ENCODE assay signal across 16 cellular contexts in the genomic region with DNA sequence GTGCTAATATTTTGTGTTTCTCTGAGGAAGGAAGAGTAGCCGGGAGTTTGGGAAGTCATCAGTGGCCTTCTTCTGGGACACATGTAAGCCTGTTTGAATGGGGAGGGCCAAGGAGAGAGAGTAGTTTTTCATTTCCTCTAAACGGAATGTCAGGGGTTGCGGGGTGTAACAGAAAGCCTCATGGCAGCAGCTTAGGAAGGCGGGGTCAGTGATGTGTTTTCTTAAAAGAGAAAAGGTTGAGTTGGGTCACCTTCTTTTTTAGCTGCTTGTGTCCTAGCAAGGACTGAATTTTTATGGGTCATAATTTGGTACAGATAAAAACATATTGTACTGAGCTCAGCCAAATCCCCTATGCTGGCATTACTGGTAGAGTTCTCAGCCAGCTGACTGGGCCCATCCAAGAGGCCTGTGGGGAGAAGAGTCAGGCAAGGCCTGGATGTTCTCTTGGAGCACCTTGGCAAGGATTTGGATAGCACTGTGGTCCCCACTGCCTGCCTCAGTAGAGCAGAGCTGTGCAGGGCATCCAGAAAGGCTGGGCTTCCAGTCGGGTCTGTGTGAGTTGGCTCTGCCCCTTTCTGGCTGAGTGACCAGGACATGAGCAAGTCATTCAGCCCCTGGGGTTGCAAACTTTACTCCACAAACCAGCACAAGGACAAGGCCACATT. TPM values are rescaled to one million over a fixed set of nuclear protein-coding genes. Genes with fewer than 3 reads are reported as not detected.
A peak's percentile ranks its signal among the peaks of the same experiment; 100 is the strongest.
DNase-seq lines count a peak whose midpoint lies in the region; ATAC-seq and TF ChIP-seq lines count a peak whose summit lies in the region.
"Had no signal": no experiment of that assay in that cellular context is flagged by ENCODE, and none has a peak within 500 bp of the region (broad histone marks: within the 10 kb centered on the region; RNA-seq: fewer than 3 reads in every experiment).

No MANE protein-coding gene starts in this region.

- 30% methylated on average over 5 of the region's 5 CpGs for WGBS in prostate gland
- 10 to 13% methylated on average over 5 of the region's 5 CpGs for WGBS in aorta, 2 donors

- DNase-seq in Right ventricle myocardium inferior (ENCODE audit: missing footprints) (peak; percentile 84), cardiac septum (ENCODE audit: low spot score) (no peak), Right ventricle myocardium superior (peak; percentile 81), prostate gland (ENCODE audit: low spot score) (no peak), aorta (peak; percentile 63 to 79), NAMALWA (ENCODE audit: low spot score) (no peak), WERI-Rb-1 (no peak)
- DNase-seq: 8988T; activated CD4-positive, alpha-beta T cell treated with anti-CD3 and anti-CD28 coated beads, Interleukin-2, amount 50 U/mL, for 4 hours; body of pancreas; mucosa of descending colon; NCI-H1436 treated with DMSO at 0.1 percent for 48 hours; NCI-H526 treated with DMSO at 0.1 percent for 48 hours; RPMI8226; T-helper 9 cell had no signal

- H3K4me1 ChIP-seq in prostate gland (replicated peaks) (no peaks in the 10 kb centered on the region), aorta (ENCODE audit: control insufficient read depth in 1 of 2, insufficient read depth in 2 of 2, low read length in 2 of 2) (peaks cover 5 to 6% of the 10 kb centered on the region in 2 donors)

- H3K36me3 ChIP-seq in prostate gland (no peaks in the 10 kb centered on the region), aorta (ENCODE audit: control insufficient read depth in 1 of 2, insufficient read depth in 2 of 2, low read length in 1 of 2) (no peaks in the 10 kb centered on the region), WERI-Rb-1 (no peaks in the 10 kb centered on the region)

- H3K9me3 ChIP-seq in prostate gland (no peaks in the 10 kb centered on the region), aorta (ENCODE audit: control insufficient read depth, low read length) (no peaks in the 10 kb centered on the region), WERI-Rb-1 (ENCODE audit: severe bottlenecking) (no peaks in the 10 kb centered on the region)
- H3K9me3 ChIP-seq: body of pancreas, mucosa of descending colon had no signal

- peak; percentile 92 for ATAC-seq in Right ventricle myocardium inferior
- peak; percentile 88 for ATAC-seq in Right ventricle myocardium superior (ENCODE audit: poor library complexity)
- peak; percentile 75 for ATAC-seq in aorta (ENCODE audit: low FRiP score)
- ATAC-seq in HG02571 (IDR thresholded peaks at IDR 0.05; ENCODE audit: unreplicated experiment) = no peak
- ATAC-seq: body of pancreas, mucosa of descending colon had no signal

- H3K27ac ChIP-seq in prostate gland (peak overlapping the region; percentile 15 to 62), aorta (ENCODE audit: low read depth in 1 of 2, low read length in 2 of 2) (peak overlapping the region; percentile 63 to 97), WERI-Rb-1 (no peak overlapping the region)
- H3K27ac ChIP-seq: body of pancreas had no signal

- TF ChIP-seq CTCF in prostate gland (IDR thresholded peaks at IDR 0.05) (no peak), WERI-Rb-1 (IDR thresholded peaks at IDR 0.05; ENCODE audit: low read depth, low read length) (no peak)

- no peak for TF ChIP-seq POLR2A in prostate gland (IDR thresholded peaks at IDR 0.05)

- H3K4me3 ChIP-seq in prostate gland = no peak overlapping the region
- no peak overlapping the region for H3K4me3 ChIP-seq in aorta (ENCODE audit: low read length in 2 of 2)
- H3K4me3 ChIP-seq in WERI-Rb-1 (ENCODE audit: low read depth, low read length) = no peak overlapping the region
- H3K4me3 ChIP-seq: body of pancreas, mucosa of descending colon had no signal

- H3K27me3 ChIP-seq in prostate gland (replicated peaks; ENCODE audit: insufficient read depth) (no peaks in the 10 kb centered on the region), aorta (ENCODE audit: control insufficient read depth in 1 of 2, insufficient read depth in 2 of 2, low read length in 1 of 2) (no peaks in the 10 kb centered on the region), WERI-Rb-1 (ENCODE audit: insufficient read depth, low read depth, severe bottlenecking) (peaks cover 54% of the 10 kb centered on the region)
- H3K27me3 ChIP-seq: body of pancreas had no signal

- intact Hi-C loops in Right ventricle myocardium inferior (cut with DNase I) (loop anchor here (2.0 to 5.0 kb wide), 2 partner anchors 14 to 106 kb away; no protein-coding TSS in a partner anchor), cardiac septum (cut with DNase I) (no loop called here), Right ventricle myocardium superior (cut with DNase I) (no loop called here), prostate gland (cut with DNase I) (loop anchor here (5.0 kb wide), 3 partner anchors 56 to 106 kb away; no protein-coding TSS in a partner anchor), aorta (cut with DNase I) (loop anchor here (5.0 kb wide), 2 partner anchors 34 to 86 kb away; no protein-coding TSS in a partner anchor)

RNA-seq across cellular contexts. Expression of a gene that starts 29.4 kb away (rescaled TPM):
- total RNA-seq in Right ventricle myocardium inferior (14.0 TPM), cardiac septum (50.8 TPM), Right ventricle myocardium superior (10.5 TPM), prostate gland (10 to 100 TPM; 17.1 to 26.6 TPM), aorta (100 to 1,000 TPM in 1 of 2 donors, 10 to 100 TPM in 1; 84.6 to 250 TPM)
- 10 to 100 TPM in 1 of 2 donors, 1 to 10 TPM in 1; 5.0 to 18.2 TPM for polyA plus RNA-seq in aorta

Comparison
In these comparisons a context has a peak if more than half of its experiments do, and no peak if none do; other contexts are left out.
1. DNase-seq: peak in Right ventricle myocardium inferior (single experiment), Right ventricle myocardium superior (single experiment) and aorta (2 of 2); none in cardiac septum (single experiment), prostate gland (single experiment), NAMALWA (single experiment) and WERI-Rb-1 (single experiment).
2. intact Hi-C loops: an anchor here in Right ventricle myocardium inferior (2.0 to 5.0 kb wide), prostate gland (5.0 kb wide) and aorta (5.0 kb wide); none called in cardiac septum and Right ventricle myocardium superior.